Comparison of ENCODE assay signal across 23 cellular contexts in the genomic region with DNA sequence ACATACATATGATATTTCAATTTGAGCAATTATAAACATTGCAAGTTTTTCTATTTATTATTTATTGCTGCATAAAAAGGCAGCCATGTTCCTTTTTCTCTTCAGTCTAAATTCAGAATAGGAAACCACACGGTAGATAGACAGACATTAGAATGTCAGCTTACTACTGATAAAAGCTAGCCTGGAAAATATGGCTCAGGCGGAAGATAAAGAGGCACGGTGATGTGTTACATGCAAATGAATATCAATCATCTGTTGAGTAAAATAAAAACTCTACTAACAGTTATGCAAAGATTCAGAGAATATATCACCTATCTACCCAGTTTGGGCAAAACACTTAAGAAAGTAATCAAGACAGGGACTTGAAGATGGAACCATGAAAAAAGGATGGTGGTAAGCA.
"Had no signal": no experiment of that assay in that cellular context is flagged by ENCODE, and none has a peak within 500 bp of the region (broad histone marks: within the 10 kb centered on the region; RNA-seq: fewer than 3 reads in every experiment).

No MANE protein-coding gene starts in this region.

- H3K4me1 ChIP-seq: lower lobe of right lung, neural progenitor cell, thyroid gland had no signal

- H3K9me3 Mint-ChIP-seq: dendritic cell treated with granulocyte-macrophage colony-stimulating factor and Interleukin-4, amounts not matched to agents 40 ng/mL and 50 ng/mL, for 4 days; effector memory CD8-positive, alpha-beta T cell; mesothelial cell of epicardium; natural killer cell treated with Interleukin-12 subunit alpha and Interleukin-12 subunit beta and Interleukin-15 and Interleukin-18, amount 100 ng/mL, for 72 hours; neural progenitor cell; type B pancreatic cell had no signal

- H3K4me3 Mint-ChIP-seq: dendritic cell treated with granulocyte-macrophage colony-stimulating factor and Interleukin-4, amounts not matched to agents 40 ng/mL and 50 ng/mL, for 4 days; effector memory CD8-positive, alpha-beta T cell; memory B cell; mesothelial cell of epicardium; natural killer cell treated with Interleukin-12 subunit alpha and Interleukin-12 subunit beta and Interleukin-15 and Interleukin-18, amount 100 ng/mL, for 72 hours; neural progenitor cell; type B pancreatic cell had no signal

- H3K27me3 Mint-ChIP-seq: dendritic cell treated with granulocyte-macrophage colony-stimulating factor and Interleukin-4, amounts not matched to agents 40 ng/mL and 50 ng/mL, for 4 days had no signal

- H3K9me3 ChIP-seq: esophagus squamous epithelium, gastroesophageal sphincter, left ventricle myocardium inferior, lower lobe of right lung, suprapubic skin, thyroid gland had no signal

- DNase-seq: effector memory CD8-positive, alpha-beta T cell; esophagus squamous epithelium; foreskin fibroblast; glutamatergic neuron; kidney; left cardiac atrium; left ventricle myocardium inferior; lower lobe of right lung; nucleus accumbens; ovary; right cardiac atrium; small intestine; stimulated activated CD4-positive, alpha-beta T cell treated with anti-CD3 and anti-CD28 coated beads, Interleukin-12 subunit alpha, Interleukin-12 subunit beta, amount 100 ng/mL, for 4 hours; stimulated activated naive CD4-positive, alpha-beta T cell; thyroid gland had no signal

- H3K36me3 ChIP-seq: esophagus squamous epithelium, gastroesophageal sphincter, left ventricle myocardium inferior, lower lobe of right lung, neural progenitor cell, ovary, suprapubic skin, thyroid gland had no signal

- H3K36me3 Mint-ChIP-seq: memory B cell; mesothelial cell of epicardium; natural killer cell treated with Interleukin-12 subunit alpha and Interleukin-12 subunit beta and Interleukin-15 and Interleukin-18, amount 100 ng/mL, for 72 hours; neural progenitor cell; type B pancreatic cell had no signal

- H3K4me3 ChIP-seq: esophagus squamous epithelium, gastroesophageal sphincter, left ventricle myocardium inferior, lower lobe of right lung, neural progenitor cell, ovary, suprapubic skin, thyroid gland had no signal

- H3K27ac Mint-ChIP-seq: effector memory CD8-positive, alpha-beta T cell; memory B cell; mesothelial cell of epicardium; natural killer cell treated with Interleukin-12 subunit alpha and Interleukin-12 subunit beta and Interleukin-15 and Interleukin-18, amount 100 ng/mL, for 72 hours; neural progenitor cell; type B pancreatic cell had no signal

- H3K4me1 Mint-ChIP-seq: mesothelial cell of epicardium, neural progenitor cell had no signal

- ATAC-seq: effector memory CD8-positive, alpha-beta T cell; gastroesophageal sphincter; left cardiac atrium; lower lobe of right lung; natural killer cell treated with Interleukin-12 subunit alpha and Interleukin-12 subunit beta and Interleukin-15 and Interleukin-18, amount 100 ng/mL, for 72 hours; right cardiac atrium had no signal
